Comparison of ENCODE assay signal across 1 cellular context in genomic region chrX:24963823-24964222, GRCh38.
TF ChIP-seq lines count a peak whose summit lies in the region.

No MANE protein-coding gene starts in this region.

TF ChIP-seq in HEK293, 187 proteins besides CTCF, POLR2A, EP300 and RAD21 (continued from another document):
- TF ChIP-seq TRIM28 (IDR thresholded peaks at IDR 0.05; ENCODE audit: borderline replicate concordance, low read length): no peak
- no peak for TF ChIP-seq SP3 (tag by site-specific recombination; IDR thresholded peaks at IDR 0.05)
- no peak for TF ChIP-seq ZNF354C (tag by site-specific recombination; IDR thresholded peaks at IDR 0.05; ENCODE audit: borderline replicate concordance, low read depth)
- TF ChIP-seq ZNF10 (tag by site-specific recombination; IDR thresholded peaks at IDR 0.05): no peak
- peak; percentile 35; the same call in 1 of the 2 replicates for TF ChIP-seq KLF10 (tag by site-specific recombination; IDR thresholded peaks at IDR 0.05)
- TF ChIP-seq ZBTB8A (tag by site-specific recombination; IDR thresholded peaks at IDR 0.05): no peak
- no peak for TF ChIP-seq ZSCAN30 (tag by site-specific recombination; IDR thresholded peaks at IDR 0.05)
- no peak for TF ChIP-seq ZNF138 (tag by site-specific recombination; IDR thresholded peaks at IDR 0.05; ENCODE audit: borderline replicate concordance)
- TF ChIP-seq ZNF501 (tag by site-specific recombination; IDR thresholded peaks at IDR 0.05): no peak
- TF ChIP-seq ZNF548 (tag by site-specific recombination; IDR thresholded peaks at IDR 0.05): no peak
- no peak for TF ChIP-seq ZSCAN4 (tag by site-specific recombination; IDR thresholded peaks at IDR 0.05)
- peak; percentile 52; the same call in 1 of the 2 replicates for TF ChIP-seq OSR2 (tag by site-specific recombination; IDR thresholded peaks at IDR 0.05)
- TF ChIP-seq PBX3 (CRISPR knock-in tag; IDR thresholded peaks at IDR 0.05): no peak
- no peak for TF ChIP-seq ZNF513 (tag by site-specific recombination; IDR thresholded peaks at IDR 0.05)
- 0 out of 2 replicates have a peak, but pooled peaks have one; percentile 35 for TF ChIP-seq ZNF24 (tag by site-specific recombination; IDR thresholded peaks at IDR 0.05)
- no peak for TF ChIP-seq ZNF768 (tag by site-specific recombination; IDR thresholded peaks at IDR 0.05)
- TF ChIP-seq ZNF645 (tag by site-specific recombination; IDR thresholded peaks at IDR 0.05): no peak
- TF ChIP-seq ZNF621 (tag by site-specific recombination; IDR thresholded peaks at IDR 0.05): no peak
- no peak for TF ChIP-seq ZNF692 (tag by site-specific recombination; IDR thresholded peaks at IDR 0.05)
- no peak for TF ChIP-seq ZIC2 (tag by site-specific recombination; IDR thresholded peaks at IDR 0.05)
- TF ChIP-seq PRDM6 (tag by site-specific recombination; IDR thresholded peaks at IDR 0.05): peak; percentile 90
- TF ChIP-seq SCRT1 (tag by site-specific recombination; IDR thresholded peaks at IDR 0.05; ENCODE audit: borderline replicate concordance): no peak
- no peak for TF ChIP-seq YY1 (tag by site-specific recombination; IDR thresholded peaks at IDR 0.05)
- peak; percentile 58 for TF ChIP-seq ZNF600 (tag by site-specific recombination; IDR thresholded peaks at IDR 0.05)
- no peak for TF ChIP-seq KLF16 (tag by site-specific recombination; IDR thresholded peaks at IDR 0.05)
TF ChIP-seq in HEK293: peak in this region for 6.
